Comparison of ENCODE assay signal across 16 cellular contexts in the genomic region with DNA sequence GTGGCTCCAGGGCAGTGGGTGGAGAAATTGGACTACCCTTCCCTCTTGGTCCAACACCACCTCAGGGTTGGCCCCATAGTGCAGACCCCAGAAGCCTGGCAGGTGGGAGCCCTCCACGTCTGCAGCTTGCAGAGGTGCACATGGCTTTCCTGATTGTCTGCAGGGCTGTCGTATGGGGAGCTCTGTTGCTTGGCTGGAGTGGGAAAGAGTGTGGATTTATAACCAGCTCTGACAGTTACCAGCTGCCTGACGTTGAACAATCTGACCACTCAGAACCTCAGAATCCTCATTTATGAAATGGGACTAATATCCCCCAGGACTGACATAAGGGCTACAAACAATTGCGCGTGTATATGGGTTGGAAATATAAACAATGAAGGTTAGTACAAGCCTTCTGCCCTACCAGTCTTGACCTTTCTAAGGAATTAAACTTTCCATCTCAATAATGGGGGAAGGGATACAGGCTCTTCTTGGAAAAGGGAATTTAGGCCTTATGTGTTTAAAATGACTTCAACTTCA.
"Had no signal": no experiment of that assay in that cellular context is flagged by ENCODE, and none has a peak within 500 bp of the region (broad histone marks: within the 10 kb centered on the region; RNA-seq: fewer than 3 reads in every experiment).

No MANE protein-coding gene starts in this region.

- H3K36me3 Mint-ChIP-seq: natural killer cell; stimulated activated effector memory CD8-positive, alpha-beta T cell treated with anti-CD3 and anti-CD28 coated beads, Interleukin-12 subunit alpha, Interleukin-12 subunit beta, amount 100 ng/mL, for 72 hours had no signal

- DNase-seq: cerebellar nuclear complex; effector memory CD8-positive, alpha-beta T cell; foreskin fibroblast; left colon; natural killer cell; occipital lobe; psoas muscle; retina; stimulated activated CD4-positive, alpha-beta T cell treated with anti-CD3 and anti-CD28 coated beads, Interleukin-2, amount 100 ng/mL, for 48 hours; stimulated activated CD8-positive, alpha-beta memory T cell treated with anti-CD3 and anti-CD28 coated beads, Interleukin-4, amount 100 ng/mL, for 48 hours; uterus had no signal

- ATAC-seq: effector memory CD8-positive, alpha-beta T cell; gastroesophageal sphincter; left colon; natural killer cell; psoas muscle; right lobe of liver; stimulated activated effector memory CD8-positive, alpha-beta T cell treated with anti-CD3 and anti-CD28 coated beads, Interleukin-12 subunit alpha, Interleukin-12 subunit beta, amount 100 ng/mL, for 72 hours had no signal

- H3K27me3 Mint-ChIP-seq: dendritic cell treated with granulocyte-macrophage colony-stimulating factor and Interleukin-4, amounts not matched to agents 40 ng/mL and 50 ng/mL, for 4 days had no signal

- H3K4me1 Mint-ChIP-seq: natural killer cell; stimulated activated effector memory CD8-positive, alpha-beta T cell treated with anti-CD3 and anti-CD28 coated beads, Interleukin-12 subunit alpha, Interleukin-12 subunit beta, amount 100 ng/mL, for 72 hours had no signal

- H3K27ac Mint-ChIP-seq: dendritic cell treated with granulocyte-macrophage colony-stimulating factor and Interleukin-4, amounts not matched to agents 40 ng/mL and 50 ng/mL, for 4 days; effector memory CD8-positive, alpha-beta T cell; natural killer cell; stimulated activated effector memory CD8-positive, alpha-beta T cell treated with anti-CD3 and anti-CD28 coated beads, Interleukin-12 subunit alpha, Interleukin-12 subunit beta, amount 100 ng/mL, for 72 hours; stimulated activated naive CD8-positive, alpha-beta T cell treated with anti-CD3 and anti-CD28 coated beads, Interleukin-15, Interleukin-2, amounts not matched to agents 100 ng/mL and 50 ng/mL, for 24 hours had no signal

- H3K9me3 Mint-ChIP-seq: natural killer cell had no signal

- H3K4me3 Mint-ChIP-seq: dendritic cell treated with granulocyte-macrophage colony-stimulating factor and Interleukin-4, amounts not matched to agents 40 ng/mL and 50 ng/mL, for 4 days; effector memory CD8-positive, alpha-beta T cell; natural killer cell; stimulated activated effector memory CD8-positive, alpha-beta T cell treated with anti-CD3 and anti-CD28 coated beads, Interleukin-12 subunit alpha, Interleukin-12 subunit beta, amount 100 ng/mL, for 72 hours; stimulated activated naive CD8-positive, alpha-beta T cell treated with anti-CD3 and anti-CD28 coated beads, Interleukin-15, Interleukin-2, amounts not matched to agents 100 ng/mL and 50 ng/mL, for 24 hours had no signal
